ENCODE assay signal across 29 cellular contexts in the genomic region with DNA sequence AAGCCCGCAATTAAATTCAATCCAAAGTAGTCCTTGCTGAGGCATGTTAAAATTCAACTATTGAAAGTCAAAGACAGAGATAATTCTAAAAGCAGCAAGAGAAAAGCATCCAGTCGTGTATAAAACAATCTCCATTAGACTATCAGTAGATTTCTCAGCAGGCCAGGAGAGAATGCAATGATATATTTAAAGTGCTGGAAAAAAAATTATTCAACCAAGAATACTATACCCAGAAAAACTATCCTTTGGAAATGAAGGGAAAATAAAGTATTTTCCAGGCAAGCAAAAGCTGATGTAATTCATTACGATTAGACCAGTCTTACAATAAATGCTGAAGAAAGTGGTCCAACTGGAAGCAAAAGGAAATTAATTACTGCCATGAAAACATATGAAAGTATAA.
"Had no signal": no experiment of that assay in that cellular context is flagged by ENCODE, and none has a peak within 500 bp of the region (broad histone marks: within the 10 kb centered on the region; RNA-seq: fewer than 3 reads in every experiment).

No MANE protein-coding gene starts in this region.

- H3K4me3 ChIP-seq: adrenal gland, ascending aorta, body of pancreas, breast epithelium, cardiac muscle cell had no signal

- DNase-seq: activated effector memory CD4-positive, alpha-beta T cell treated with anti-CD3 and anti-CD28 coated beads, Interleukin-2, amount 50 U/mL, for 16 hours; activated effector memory CD4-positive, alpha-beta T cell treated with Interleukin-2 at 50 U/mL for 16 hours; activated gamma-delta T cell; activated gamma-delta T cell treated with Interleukin-2 at 50 U/mL for 16 hours; activated naive CD4-positive, alpha-beta T cell; activated naive CD4-positive, alpha-beta T cell treated with anti-CD3 and anti-CD28 coated beads for 36 hours; activated naive CD4-positive, alpha-beta T cell treated with anti-CD3 and anti-CD28 coated beads, Interleukin-2, amount 10 ng/mL, durations not matched to agents 7 days and 5 days; activated naive CD4-positive, alpha-beta T cell treated with anti-CD3 and anti-CD28 coated beads, Interleukin-2, amount 50 U/mL, for 16 hours; activated naive CD4-positive, alpha-beta T cell treated with Interleukin-2 at 50 U/mL for 16 hours; activated naive CD8-positive, alpha-beta T cell treated with anti-CD3 and anti-CD28 coated beads for 36 hours; activated naive CD8-positive, alpha-beta T cell treated with anti-CD3 and anti-CD28 coated beads, Interleukin-2, amount 10 ng/mL, durations not matched to agents 7 days and 5 days; activated naive CD8-positive, alpha-beta T cell treated with anti-CD3 and anti-CD28 coated beads, Interleukin-2, amount 50 U/mL, for 24 hours; activated T-cell treated with anti-CD3 and anti-CD28 coated beads, Interleukin-2, amount 50 U/mL, for 24 hours; activated T-cell treated with anti-CD3 and anti-CD28 coated beads, Interleukin-2, amount 50 U/mL, for 4 hours; activated T-cell treated with anti-CD3 and anti-CD28 coated beads, Interleukin-2, amount 50 U/mL, for 48 hours; activated T-cell treated with anti-CD3 and anti-CD28 coated beads, Interleukin-2, amount 50 U/mL, for 72 hours; adrenal gland; amniotic stem cell; amygdala; anterior cingulate cortex; aorta; body of pancreas; brain microvascular endothelial cell; caudate nucleus; central memory CD4-positive, alpha-beta T cell; cerebellar nuclear complex had no signal

- H3K36me3 ChIP-seq: adrenal gland, ascending aorta, brain microvascular endothelial cell, breast epithelium, cardiac muscle cell had no signal

- H3K9me3 ChIP-seq: adrenal gland had no signal

- H3K4me1 ChIP-seq: adrenal gland, ascending aorta, body of pancreas, breast epithelium had no signal

- H3K27ac ChIP-seq: adrenal gland, ascending aorta, body of pancreas, brain microvascular endothelial cell, breast epithelium, cardiac muscle cell had no signal
